In the genomic region with DNA sequence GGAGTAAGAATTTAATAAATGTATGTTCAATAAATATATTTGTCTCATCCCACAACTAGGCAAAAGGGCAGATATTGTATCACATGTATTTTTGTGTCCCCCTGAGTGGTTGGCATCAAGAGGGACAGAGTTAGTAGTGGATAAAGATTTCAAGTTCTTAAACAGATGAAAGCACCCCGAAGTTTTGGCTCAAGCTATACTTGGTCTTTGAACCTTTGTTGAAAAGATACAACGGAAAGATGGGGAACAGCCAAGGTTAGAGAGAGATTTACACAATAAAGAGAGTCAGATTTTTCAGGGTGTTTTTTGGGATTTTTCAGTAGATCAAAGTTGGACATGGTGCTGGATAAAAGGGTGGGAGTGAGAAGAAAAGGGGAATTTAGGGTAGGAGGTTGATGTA, we compare ENCODE assay signal across 30 cellular contexts. TPM values are rescaled to one million over a fixed set of nuclear protein-coding genes. Genes with fewer than 3 reads are reported as not detected.
"Had no signal": no experiment of that assay in that cellular context is flagged by ENCODE, and none has a peak within 500 bp of the region (broad histone marks: within the 10 kb centered on the region; RNA-seq: fewer than 3 reads in every experiment).

No MANE protein-coding gene starts in this region.

- H3K27ac ChIP-seq: stomach, suprapubic skin, testis, thoracic aorta, thyroid gland, tibial artery, tibial nerve, transverse colon, upper lobe of left lung, upper lobe of right lung, uterus, vagina had no signal

- ATAC-seq: stimulated activated effector memory CD8-positive, alpha-beta T cell treated with anti-CD3 and anti-CD28 coated beads, Interleukin-12 subunit alpha, Interleukin-12 subunit beta, amount 100 ng/mL, for 72 hours; stimulated activated memory B cell treated with anti-CD40 and anti-IgM and Interleukin-4, amounts not matched to agents 10 μg/mL and 1 μg/mL and 100 μg/mL, for 72 hours; stimulated activated naive B cell treated with anti-CD40 and anti-IgM and Interleukin-4, amounts not matched to agents 10 μg/mL and 1 μg/mL and 100 μg/mL, for 72 hours; stimulated activated naive CD8-positive, alpha-beta T cell treated with anti-CD3 and anti-CD28 coated beads, Interleukin-15, amount 100 ng/mL, for 72 hours; stimulated activated naive CD8-positive, alpha-beta T cell treated with anti-CD3 and anti-CD28 coated beads, Interleukin-15, Interleukin-2, amounts not matched to agents 100 U/mL and 50 U/mL, for 24 hours; upper lobe of right lung had no signal

- DNase-seq: stimulated activated CD4-positive, alpha-beta T cell treated with anti-CD3 and anti-CD28 coated beads, Interleukin-2, amount 100 ng/mL, for 48 hours; stimulated activated CD4-positive, alpha-beta T cell treated with anti-CD3 and anti-CD28 coated beads, Interleukin-4, amount 100 ng/mL, for 1 hour; stimulated activated CD4-positive, alpha-beta T cell treated with anti-CD3 and anti-CD28 coated beads, Interleukin-4, amount 100 ng/mL, for 24 hours; stimulated activated CD4-positive, alpha-beta T cell treated with anti-CD3 and anti-CD28 coated beads, Interleukin-4, amount 100 ng/mL, for 4 hours; stimulated activated CD8-positive, alpha-beta memory T cell treated with anti-CD3 and anti-CD28 coated beads, Interleukin-4, amount 100 ng/mL, for 48 hours; stimulated activated naive B cell treated with anti-CD40 and anti-IgM and Interleukin-4, amounts not matched to agents 10 μg/mL and 1 μg/mL and 100 μg/mL, for 72 hours; stimulated activated naive CD4-positive, alpha-beta T cell; stimulated activated naive CD4-positive, alpha-beta T cell treated with Interleukin-2 at 50 U/mL for 16 hours; stimulated activated naive CD8-positive, alpha-beta T cell treated with anti-CD3 and anti-CD28 coated beads, Interleukin-15, amount 100 ng/mL, for 72 hours; stimulated activated naive CD8-positive, alpha-beta T cell treated with anti-CD3 and anti-CD28 coated beads, Interleukin-15, Interleukin-2, amounts not matched to agents 100 U/mL and 50 U/mL, for 24 hours; stomach; substantia nigra; testis; thyroid gland; tibial artery; transverse colon; trophoblast cell; upper lobe of left lung; upper lobe of right lung; uterus had no signal

- H3K27me3 ChIP-seq: stomach, suprapubic skin, testis, thyroid gland, tibial artery, tibial nerve, transverse colon, upper lobe of left lung, upper lobe of right lung, vagina had no signal

- H3K4me1 ChIP-seq: stomach, suprapubic skin, testis, tibial artery, tibial nerve, transverse colon, upper lobe of left lung, upper lobe of right lung, uterus, vagina had no signal

- H3K9me3 ChIP-seq: stomach, suprapubic skin, testis, thoracic aorta, thyroid gland, tibial artery, tibial nerve, transverse colon, upper lobe of left lung, upper lobe of right lung, uterus, vagina had no signal

- FAIRE-seq: urothelium cell line had no signal

- H3K36me3 ChIP-seq: stomach, suprapubic skin, thoracic aorta, thyroid gland, tibial artery, tibial nerve, transverse colon, upper lobe of left lung, upper lobe of right lung, uterus, vagina had no signal

- H3K4me3 ChIP-seq: stomach, suprapubic skin, testis, thoracic aorta, thyroid gland, tibial artery, tibial nerve, transverse colon, upper lobe of left lung, upper lobe of right lung, uterus, vagina had no signal

RNA-seq across cellular contexts. Expression of a gene that starts 59.3 kb away (rescaled TPM):
- total RNA-seq: subcutaneous adipose tissue, suprapubic skin, thoracic aorta, tibial nerve, upper lobe of left lung, upper lobe of right lung, ureter, uterus, vagina had no signal
- polyA plus RNA-seq: stomach, urinary bladder had no signal
